In genomic region chr6:158764188-158764849, GRCh38 we compare ENCODE assay signal across 18 cellular contexts. TPM values are rescaled to one million over a fixed set of nuclear protein-coding genes. Genes with fewer than 3 reads are reported as not detected.
DNase-seq lines count a peak whose midpoint lies in the region; ATAC-seq, FAIRE-seq and TF ChIP-seq lines count a peak whose summit lies in the region.
"Had no signal": no experiment of that assay in that cellular context is flagged by ENCODE, and none has a peak within 500 bp of the region (broad histone marks: within the 10 kb centered on the region; RNA-seq: fewer than 3 reads in every experiment).

No MANE protein-coding gene starts in this region.

- H3K36me3 Mint-ChIP-seq in T-helper 17 cell (ENCODE audit: low read depth): peaks cover 15% of the 10 kb centered on the region

- peak overlapping the region; percentile 97 for H3K27ac Mint-ChIP-seq in T-helper 17 cell

- H4K20me1 ChIP-seq in HepG2 (ENCODE audit: insufficient read depth, low read length): no peaks in the 10 kb centered on the region

- H3K4me3 ChIP-seq in HepG2 (replicated peaks in 1 of 3; ENCODE audit: insufficient read depth in 1 of 3, low read depth in 2 of 3, low read length in 3 of 3) (no peak overlapping the region), right lobe of liver (no peak overlapping the region), esophagus squamous epithelium (no peak overlapping the region), transverse colon (no peak overlapping the region), psoas muscle (no peak overlapping the region)
- H3K4me3 ChIP-seq: body of pancreas, Peyer's patch had no signal

- WGBS in HepG2 (ENCODE audit: low lambda C conversion rate): 93% methylated on average over 13 of the region's 14 CpGs
- WGBS in right lobe of liver (ENCODE audit: insufficient coverage, low coverage, low lambda C conversion rate, missing lambda C conversion rate): 94% methylated on average over 8 of the region's 14 CpGs
- WGBS in esophagus squamous epithelium, 2 donors: 87 to 93% methylated on average over 8 to 14 of the region's 14 CpGs
- 95 to 100% methylated on average over 1 to 14 of the region's 14 CpGs for WGBS in transverse colon (ENCODE audit: low coverage in 1 of 2), 2 donors
- 87 to 93% (median 93%) methylated on average over 14 of the region's 14 CpGs for WGBS in psoas muscle, 3 donors

- intact Hi-C loops in HepG2 (cut with micrococcal nuclease; ENCODE audit: unreplicated experiment) (no loop called here), right lobe of liver (cut with DNase I) (no loop called here), esophagus squamous epithelium (cut with DNase I) (no loop called here), transverse colon (cut with DNase I; ENCODE audit: low total_unique reads) (no loop called here), psoas muscle (cut with DNase I) (no loop called here)

- no peaks in the 10 kb centered on the region for H3K4me1 ChIP-seq in HepG2 (ENCODE audit: insufficient read depth, low read length)
- no peaks in the 10 kb centered on the region for H3K4me1 ChIP-seq in right lobe of liver
- H3K4me1 ChIP-seq in esophagus squamous epithelium: peaks cover 0 to 28% (median 0%) of the 10 kb centered on the region in 3 donors
- H3K4me1 ChIP-seq in transverse colon: no peaks in the 10 kb centered on the region
- H3K4me1 ChIP-seq in psoas muscle: no peaks in the 10 kb centered on the region
- H3K4me1 ChIP-seq: Peyer's patch had no signal

- TF ChIP-seq POLR2A in HepG2 (IDR thresholded peaks at IDR 0.05; ENCODE audit: insufficient read depth in 1 of 2, low read depth in 2 of 2, low read length in 2 of 2) (no peak), right lobe of liver (IDR thresholded peaks at IDR 0.05) (no peak), esophagus squamous epithelium (IDR thresholded peaks at IDR 0.05) (no peak), transverse colon (IDR thresholded peaks at IDR 0.05) (peak; percentile 18)

- no peaks in the 10 kb centered on the region for H3K27me3 ChIP-seq in HepG2 (ENCODE audit: control insufficient read depth in 1 of 2, insufficient read depth in 2 of 2, low read length in 2 of 2)
- no peaks in the 10 kb centered on the region for H3K27me3 ChIP-seq in right lobe of liver
- no peaks in the 10 kb centered on the region for H3K27me3 ChIP-seq in esophagus squamous epithelium
- no peaks in the 10 kb centered on the region for H3K27me3 ChIP-seq in transverse colon
- H3K27me3 ChIP-seq in psoas muscle (ENCODE audit: insufficient read depth in 3 of 3, low read length in 2 of 3): no peaks in the 10 kb centered on the region
- H3K27me3 ChIP-seq: BE2C, body of pancreas, Peyer's patch had no signal

- TF ChIP-seq EP300 in HepG2 (IDR thresholded peaks at IDR 0.05; ENCODE audit: low read depth in 2 of 2, low read length in 2 of 2) (no peak), HepG2 (CRISPR knock-in tag; IDR thresholded peaks at IDR 0.05; ENCODE audit: borderline replicate concordance) (no peak), transverse colon (IDR thresholded peaks at IDR 0.05; ENCODE audit: low read depth) (no peak)

- ATAC-seq in HepG2: no peak
- ATAC-seq in right lobe of liver: no peak
- ATAC-seq in T-helper 17 cell: peak; percentile 4
- ATAC-seq in HG02884 (IDR thresholded peaks at IDR 0.05; ENCODE audit: unreplicated experiment): no peak
- ATAC-seq in psoas muscle: no peak

- H3K27me3 Mint-ChIP-seq in T-helper 17 cell: no peaks in the 10 kb centered on the region

- no TSS peak for BruUV-seq in HepG2 (replicated peaks; lab: Mats Ljungman, UMichigan)

- in situ Hi-C loops in HepG2 (cut with HindIII; ENCODE audit: extremely low pct_ligation_motif_present, low pct_unique_long_range_greater_than_20kb): no loop called here
- in situ Hi-C loops in transverse colon (cut with MboI; ENCODE audit: low pct_ligation_motif_present in 1 of 4, low pct_unique_long_range_greater_than_20kb in 1 of 4, low sequenced_read_pairs in 3 of 4): no loop called here

- FAIRE-seq in HepG2 (lab: Jason Lieb, UNC): no peak
- FAIRE-seq: frontal cortex had no signal

- CTCF ChIA-PET in HepG2 (lab: Yijun Ruan, JAX; ENCODE audit: low intra/inter-chr PET ratio, low total read pairs): no interaction called here

- POLR2A ChIA-PET in HepG2 (lab: Yijun Ruan, JAX): no interaction called here

- H3K9me3 ChIP-seq in HepG2 (ENCODE audit: low read length) (no peaks in the 10 kb centered on the region), right lobe of liver (no peaks in the 10 kb centered on the region), T-helper 17 cell (ENCODE audit: control insufficient read depth, low read length, poor library complexity, severe bottlenecking) (no peaks in the 10 kb centered on the region), esophagus squamous epithelium (no peaks in the 10 kb centered on the region), transverse colon (no peaks in the 10 kb centered on the region), psoas muscle (no peaks in the 10 kb centered on the region)
- H3K9me3 ChIP-seq: BE2C, body of pancreas, Peyer's patch had no signal

- TF ChIP-seq RAD21 in HepG2 (CRISPR knock-in tag; IDR thresholded peaks at IDR 0.05): no peak

- no peaks in the 10 kb centered on the region for H3K79me2 ChIP-seq in HepG2 (ENCODE audit: insufficient read depth, low read length)

- no peak overlapping the region for H3K27ac ChIP-seq in HepG2 (ENCODE audit: extremely low read length, insufficient read depth, low read length)
- no peak overlapping the region for H3K27ac ChIP-seq in right lobe of liver
- H3K27ac ChIP-seq in esophagus squamous epithelium: peak overlapping the region in 3 of 4 donors; percentile 47 to 59 (median 58)
- no peak overlapping the region for H3K27ac ChIP-seq in transverse colon
- no peak overlapping the region for H3K27ac ChIP-seq in psoas muscle
- H3K27ac ChIP-seq: body of pancreas had no signal

- H3K4me3 Mint-ChIP-seq in T-helper 17 cell: peak overlapping the region; percentile 82

- H3K4me2 ChIP-seq in HepG2 (ENCODE audit: low read depth, low read length): no peak overlapping the region

- H3K4me1 Mint-ChIP-seq in T-helper 17 cell: peaks cover 26% of the 10 kb centered on the region

- DNase-seq in HepG2 (ENCODE audit: low spot score): no peak
- DNase-seq in right lobe of liver: no peak
- no peak for DNase-seq in T-helper 17 cell
- no peak for DNase-seq in esophagus squamous epithelium (lab: John Stamatoyannopoulos, UW)
- DNase-seq in transverse colon: no peak
- no peak for DNase-seq in AG08395 (ENCODE audit: low spot score)
- no peak for DNase-seq in psoas muscle
- DNase-seq: BE2C; body of pancreas; effector CD8-positive, alpha-beta T cell; NCI-H1105 treated with DMSO at 0.1 percent for 48 hours; NCI-H446 treated with DMSO at 0.1 percent for 48 hours; stimulated activated CD4-positive, alpha-beta T cell treated with anti-CD3 and anti-CD28 coated beads, Interleukin-2, amount 100 ng/mL, for 48 hours; stimulated activated naive CD4-positive, alpha-beta T cell treated with Interleukin-2 at 50 U/mL for 16 hours; T-helper 9 cell had no signal

- no peak for TF ChIP-seq CTCF in HepG2 (CRISPR knock-in tag; IDR thresholded peaks at IDR 0.05)
- no peak for TF ChIP-seq CTCF in right lobe of liver (IDR thresholded peaks at IDR 0.05)
- no peak for TF ChIP-seq CTCF in esophagus squamous epithelium (IDR thresholded peaks at IDR 0.05)
- TF ChIP-seq CTCF in transverse colon (IDR thresholded peaks at IDR 0.05): no peak
- TF ChIP-seq CTCF in psoas muscle (IDR thresholded peaks at IDR 0.05): no peak

- no peak overlapping the region for H2AFZ ChIP-seq in HepG2 (ENCODE audit: low read length)

- H3K36me3 ChIP-seq in HepG2 (replicated peaks in 1 of 2; ENCODE audit: control insufficient read depth in 1 of 2, insufficient read depth in 2 of 2, low read length in 2 of 2) (peaks cover 21 to 39% of the 10 kb centered on the region in 2 experiments), right lobe of liver (peaks cover 3 to 44% (median 15%) of the 10 kb centered on the region in 4 donors), esophagus squamous epithelium (peaks cover 44 to 66% (median 47%) of the 10 kb centered on the region in 3 donors), transverse colon (peaks cover 0 to 46% (median 16%) of the 10 kb centered on the region in 4 donors), psoas muscle (ENCODE audit: insufficient read depth in 1 of 2, low read depth in 1 of 2) (peaks cover 3 to 85% of the 10 kb centered on the region in 2 donors)

- no peak overlapping the region for H3K9ac ChIP-seq in HepG2 (ENCODE audit: insufficient read depth, low read depth, low read length)

TF ChIP-seq in HepG2, 621 proteins besides CTCF, POLR2A, EP300 and RAD21 (continues in another document):
- TF ChIP-seq KDM2A (CRISPR knock-in tag; IDR thresholded peaks at IDR 0.05; ENCODE audit: borderline replicate concordance, low read depth): peak; percentile 22; the same call in 1 of the 2 replicates

RNA-seq across cellular contexts. Expression of gene EZR, which starts 54.8 kb away (rescaled TPM):
- total RNA-seq in HepG2 (2016; rRNA removed; fragmentation: Illumina TruSeq; extraction: Trizol) (60.3 and 75.7 TPM in 2 replicates), right lobe of liver (100 to 1,000 TPM in 1 of 6 experiments, 10 to 100 TPM in 5; 26.4 to 161 (median 35.9) TPM), T-helper 17 cell (100 to 1,000 TPM; 341 to 361 TPM), esophagus squamous epithelium (100 to 1,000 TPM; 208 to 339 (median 285) TPM), transverse colon (100 to 1,000 TPM; 149 to 430 (median 319) TPM), psoas muscle (10 to 100 TPM; 25.9 to 61.7 (median 33.3) TPM)
- total RNA-seq in HepG2 (2016; cell fraction: cytosol; rRNA removed; fragmentation: Illumina TruSeq; extraction: Trizol; ENCODE audit: low read depth): 8.6 and 10.8 TPM in 2 replicates
- 63.6 and 68.8 TPM in 2 replicates for total RNA-seq in HepG2 (2016; cell fraction: insoluble cytoplasmic fraction; rRNA removed; fragmentation: Illumina TruSeq; extraction: Trizol)
- 21.2 and 23.3 TPM in 2 replicates for total RNA-seq in HepG2 (2016; cell fraction: membrane; rRNA removed; fragmentation: Illumina TruSeq; extraction: Trizol)
- total RNA-seq in HepG2 (2016; cell fraction: nucleus; rRNA removed; fragmentation: Illumina TruSeq; extraction: Trizol): 35.3 and 38.9 TPM in 2 replicates
- polyA plus RNA-seq in HepG2 (2011; rRNA removed) (34.7 and 36.8 TPM in 2 replicates), psoas muscle (10 to 100 TPM; 19.1 to 32.5 (median 30.9) TPM)
- 34.1 and 34.2 TPM in 2 replicates for polyA plus RNA-seq in HepG2 (2011; cell fraction: cytosol; rRNA removed)
- 25.0 and 25.8 TPM in 2 replicates for polyA plus RNA-seq in HepG2 (2011; cell fraction: nucleus; rRNA removed)
- 18.5 and 28.6 TPM in 2 replicates for polyA plus RNA-seq in HepG2 (2012)
- polyA plus RNA-seq in HepG2 (2016; cell fraction: cytosol; fragmentation: Illumina TruSeq; extraction: Trizol; ENCODE audit: low read depth): 5.0 and 5.1 TPM in 2 replicates
- 79.1 and 90.3 TPM in 2 replicates for polyA plus RNA-seq in HepG2 (2016; cell fraction: insoluble cytoplasmic fraction; fragmentation: Illumina TruSeq; extraction: Trizol; ENCODE audit: low read depth)
- polyA plus RNA-seq in HepG2 (2016; cell fraction: membrane; fragmentation: Illumina TruSeq; extraction: Trizol; ENCODE audit: low read depth): 12.2 TPM in 2 replicates
- polyA plus RNA-seq in HepG2 (2016; cell fraction: nucleus; fragmentation: Illumina TruSeq; extraction: Trizol; ENCODE audit: insufficient read depth, low read depth): 60.9 and 63.5 TPM in 2 replicates
- polyA minus RNA-seq in HepG2 (2011; rRNA and poly(A)+ RNA removed; ENCODE audit: low replicate concordance): 45.1 and 93.9 TPM in 2 replicates
- 28.8 and 29.4 TPM in 2 replicates for polyA minus RNA-seq in HepG2 (2011; cell fraction: cytosol; rRNA and poly(A)+ RNA removed)
- polyA minus RNA-seq in HepG2 (2011; cell fraction: nucleus; rRNA and poly(A)+ RNA removed): 17.6 and 19.8 TPM in 2 replicates

Comparison
In these comparisons a context has a peak if more than half of its experiments do, and no peak if none do; other contexts are left out.
1. H3K27ac ChIP-seq: peak in esophagus squamous epithelium (3 of 4); none in HepG2 (single experiment), right lobe of liver (0 of 3), transverse colon (0 of 4) and psoas muscle (single experiment).